13 cellular contexts compared by ENCODE assay signal in genomic region chr10:95503012-95503411, GRCh38. TPM values are rescaled to one million over a fixed set of nuclear protein-coding genes. Genes with fewer than 3 reads are reported as not detected.
A peak's percentile ranks its signal among the peaks of the same experiment; 100 is the strongest.
DNase-seq lines count a peak whose midpoint lies in the region; ATAC-seq and TF ChIP-seq lines count a peak whose summit lies in the region.
"Had no signal": no experiment of that assay in that cellular context is flagged by ENCODE, and none has a peak within 500 bp of the region (broad histone marks: within the 10 kb centered on the region; RNA-seq: fewer than 3 reads in every experiment).

No MANE protein-coding gene starts in this region.

- intact Hi-C loops in uterus (cut with DNase I; ENCODE audit: low total_unique reads): no loop called here

- H3K9ac ChIP-seq in adipocyte (ENCODE audit: low read length): peak overlapping the region; percentile 46
- peak overlapping the region; percentile 41 for H3K9ac ChIP-seq in muscle layer of colon (ENCODE audit: low read length)

- peak in 1 of 2 donors; percentile 29 for TF ChIP-seq POLR2A in gastroesophageal sphincter (IDR thresholded peaks at IDR 0.05)
- no peak for TF ChIP-seq POLR2A in uterus (IDR thresholded peaks at IDR 0.05)

- no peak for TF ChIP-seq EP300 in gastroesophageal sphincter (IDR thresholded peaks at IDR 0.05)

- no peaks in the 10 kb centered on the region for H3K27me3 ChIP-seq in adipocyte (replicated peaks; ENCODE audit: control insufficient read depth, insufficient read depth, low read length)
- no peaks in the 10 kb centered on the region for H3K27me3 ChIP-seq in gastroesophageal sphincter
- H3K27me3 ChIP-seq in muscle layer of colon (ENCODE audit: control insufficient read depth in 1 of 2, insufficient read depth in 2 of 2, low read length in 2 of 2): no peaks in the 10 kb centered on the region
- H3K27me3 ChIP-seq in uterus: no peaks in the 10 kb centered on the region
- H3K27me3 ChIP-seq: BE2C had no signal

- peaks cover 33% of the 10 kb centered on the region for H3K4me1 ChIP-seq in adipocyte (ENCODE audit: control insufficient read depth, insufficient read depth, low read length)
- peaks cover 12 to 97% (median 19%) of the 10 kb centered on the region in 3 donors for H3K4me1 ChIP-seq in gastroesophageal sphincter
- peaks cover 98% of the 10 kb centered on the region for H3K4me1 ChIP-seq in muscle layer of colon (ENCODE audit: insufficient read depth, low read length)
- H3K4me1 ChIP-seq in uterus: no peaks in the 10 kb centered on the region
- H3K4me1 ChIP-seq: BE2C had no signal

- no peak overlapping the region for H3K4me3 ChIP-seq in adipocyte (ENCODE audit: low read length)
- peak overlapping the region; percentile 40 to 41 for H3K4me3 ChIP-seq in gastroesophageal sphincter
- peak overlapping the region in 1 of 2 donors; percentile 11 for H3K4me3 ChIP-seq in muscle layer of colon (ENCODE audit: low read depth in 1 of 2, low read length in 2 of 2)
- H3K4me3 ChIP-seq in uterus: no peak overlapping the region

- H3K27ac ChIP-seq in gastroesophageal sphincter: peak overlapping the region; percentile 84 to 100 (median 94)
- H3K27ac ChIP-seq in muscle layer of colon (ENCODE audit: low read depth, low read length): peak overlapping the region; percentile 79
- peak overlapping the region; percentile 85 to 95 for H3K27ac ChIP-seq in uterus

- H3K9me3 ChIP-seq in adipocyte (ENCODE audit: control insufficient read depth, low read length) (no peaks in the 10 kb centered on the region), gastroesophageal sphincter (no peaks in the 10 kb centered on the region), muscle layer of colon (ENCODE audit: low read length) (no peaks in the 10 kb centered on the region), uterus (no peaks in the 10 kb centered on the region)
- H3K9me3 ChIP-seq: BE2C had no signal

- TF ChIP-seq CTCF in gastroesophageal sphincter (IDR thresholded peaks at IDR 0.05) (no peak), uterus (IDR thresholded peaks at IDR 0.05) (no peak)

- peak; percentile 67 for ATAC-seq in gastroesophageal sphincter

- no peaks in the 10 kb centered on the region for H3K36me3 ChIP-seq in adipocyte (ENCODE audit: control insufficient read depth, insufficient read depth, low read length, severe bottlenecking)
- H3K36me3 ChIP-seq in gastroesophageal sphincter: no peaks in the 10 kb centered on the region
- H3K36me3 ChIP-seq in muscle layer of colon (ENCODE audit: insufficient read depth, low read length): peaks cover 11% of the 10 kb centered on the region
- H3K36me3 ChIP-seq in uterus: no peaks in the 10 kb centered on the region
- H3K36me3 ChIP-seq: BE2C had no signal

- DNase-seq in adipocyte (ENCODE audit: low read depth): no peak
- DNase-seq in uterus: no peak
- no peak for DNase-seq in NCI-H2196 treated with DMSO at 0.1 percent for 48 hours (lab: John Stamatoyannopoulos, UW; ENCODE audit: unreplicated experiment)
- DNase-seq in NCI-H1694 treated with DMSO at 0.1 percent for 48 hours (lab: John Stamatoyannopoulos, UW): no peak
- no peak for DNase-seq in SIG-M5 (lab: John Stamatoyannopoulos, UW)
- DNase-seq: activated CD4-positive, alpha-beta T cell treated with anti-CD3 and anti-CD28 coated beads, Interleukin-2, amount 10 ng/mL, durations not matched to agents 24 days and 14 days; activated naive CD4-positive, alpha-beta T cell treated with anti-CD3 and anti-CD28 coated beads for 36 hours; BE2C; DMS 273 treated with DMSO at 0.1 percent for 48 hours; NCI-H526 treated with DMSO at 0.1 percent for 48 hours; stimulated activated CD4-positive, alpha-beta T cell treated with anti-CD3 and anti-CD28 coated beads, Interleukin-4, amount 100 ng/mL, for 1 hour had no signal

RNA-seq across cellular contexts. Expression of gene SORBS1, which starts 58.2 kb away (rescaled TPM):
- total RNA-seq in gastroesophageal sphincter: 1,000 to 10,000 TPM; 1,866 to 2,220 (median 1,948) TPM
- 100 to 1,000 TPM in 3 of 4 donors, 10 to 100 TPM in 1; 89.9 to 422 (median 271) TPM for total RNA-seq in uterus

Comparison
In these comparisons a context has a peak if more than half of its experiments do, and no peak if none do; other contexts are left out.
1. H3K4me3 ChIP-seq: peak in gastroesophageal sphincter (2 of 2); none in adipocyte (single experiment) and uterus (0 of 2).
2. RNA of gene SORBS1, which starts 58.2 kb away (total RNA-seq): 1,866 to 2,220 TPM in gastroesophageal sphincter; 89.9 to 422 TPM in uterus; every median in the first group is over 4 times any median in the second.
3. Peak in every context shown above with its lines, with median percentiles within 50 percentile points of each other: H3K27ac ChIP-seq.